8 cellular contexts compared by ENCODE assay signal in the genomic region with DNA sequence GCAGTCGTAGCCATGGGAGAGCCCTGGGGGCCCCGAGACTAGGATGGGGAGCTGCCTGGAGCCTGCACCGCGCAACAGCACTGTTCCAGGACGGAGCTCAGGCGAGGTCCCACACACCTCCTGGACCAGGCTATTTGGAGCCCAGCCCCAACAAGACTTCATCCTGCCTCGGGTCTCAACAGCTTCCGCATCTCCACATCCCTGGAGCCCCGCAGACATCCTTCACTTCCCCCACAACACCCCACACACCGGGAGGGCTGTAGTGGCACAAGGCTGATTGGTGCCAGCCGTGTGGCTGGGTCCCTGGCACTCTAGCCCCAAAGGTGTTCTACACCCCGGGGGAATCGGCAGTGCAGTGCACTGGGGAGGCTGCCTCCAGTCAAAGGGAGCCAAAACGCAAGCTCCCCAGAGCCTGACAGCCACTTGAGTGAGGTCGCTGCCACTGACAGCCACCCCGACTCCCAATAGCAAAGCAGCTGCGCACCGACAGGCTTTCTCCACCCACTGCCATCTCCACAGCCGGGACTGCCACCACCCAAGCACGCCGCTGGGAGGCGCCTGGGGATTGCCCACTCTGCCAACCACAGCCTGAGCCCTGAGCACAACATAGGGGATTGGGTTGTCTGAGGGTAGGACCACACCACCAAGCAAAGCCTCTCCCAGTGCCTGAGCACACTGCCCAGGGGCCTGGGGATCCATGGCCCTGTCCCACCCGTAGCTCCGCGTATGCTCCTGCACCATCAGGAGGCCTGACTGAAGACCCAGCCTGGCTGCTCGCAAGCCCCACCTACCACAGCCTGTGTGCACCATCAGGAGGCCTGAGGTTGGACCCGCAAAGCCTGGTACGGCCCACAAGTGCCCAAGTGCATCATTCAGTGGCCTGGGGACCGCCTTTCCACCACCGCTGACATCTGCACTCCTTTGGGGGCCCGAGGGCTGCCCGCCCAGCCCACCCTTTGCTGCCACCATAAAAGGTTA. TPM values are rescaled to one million over a fixed set of nuclear protein-coding genes. Genes with fewer than 3 reads are reported as not detected.
DNase-seq lines count a peak whose midpoint lies in the region; ATAC-seq and TF ChIP-seq lines count a peak whose summit lies in the region.

No MANE protein-coding gene starts in this region.

- peaks cover 0 to 27% (median 0%) of the 10 kb centered on the region in 45 donors for H3K27me3 ChIP-seq in dorsolateral prefrontal cortex

- peak overlapping the region in 29 of 59 donors; percentile 5 to 56 (median 36) for H3K4me3 ChIP-seq in dorsolateral prefrontal cortex

- no peak for TF ChIP-seq POLR2A in GM18505 (IDR thresholded peaks at IDR 0.05; ENCODE audit: borderline replicate concordance, extremely low read depth, insufficient read depth, insufficient read length)

- ATAC-seq in GM18505 (IDR thresholded peaks at IDR 0.05; ENCODE audit: unreplicated experiment) (peak; percentile 92), HG02840 (IDR thresholded peaks at IDR 0.05; ENCODE audit: low FRiP score, unreplicated experiment) (peak; percentile 93)

- intact Hi-C loops in dorsolateral prefrontal cortex (cut with DNase I) = loop anchor here in 1 of 2 donors (5.0 kb wide), 1 partner anchor 328 kb away; no protein-coding TSS in a partner anchor

- H3K27ac ChIP-seq in dorsolateral prefrontal cortex = no peak overlapping the region

- TF ChIP-seq CTCF in dorsolateral prefrontal cortex (IDR thresholded peaks at IDR 0.05 in 54 of 56, conservative IDR thresholded peaks at IDR 0.05 in 2 of 56; ENCODE audit: low read depth in 1 of 56, partially characterized antibody in 56 of 56) = peak in 54 of 56 donors; percentile 18 to 75 (median 57)

- peak; percentile 21 for DNase-seq in NCI-H345 (lab: John Stamatoyannopoulos, UW)
- peak; percentile 94 for DNase-seq in activated CD4-positive, alpha-beta T cell treated with anti-CD3 and anti-CD28 coated beads, Interleukin-2, amount 50 U/mL, for 1 hour
- peak in 8 of 10 donors; percentile 21 to 72 (median 47) for DNase-seq in dorsolateral prefrontal cortex
- DNase-seq in lung microvascular endothelial cell (ENCODE audit: low read depth in 2 of 2) = peak; percentile 74
- DNase-seq in stimulated activated CD8-positive, alpha-beta memory T cell treated with anti-CD3 and anti-CD28 coated beads, Interleukin-15, amount 100 ng/mL, for 24 hours (ENCODE audit: low read depth) = peak; percentile 87
- no peak for DNase-seq in NCI-H187 (lab: John Stamatoyannopoulos, UW)

RNA-seq across cellular contexts. Expression of a gene that starts 13.2 kb away (rescaled TPM):
- total RNA-seq in dorsolateral prefrontal cortex (1 to 10 TPM in 4 of 120 experiments, under 1 TPM in 13, not detected in 103; 0.36 to 1.8 (median 0.78) TPM), lung microvascular endothelial cell (0.20 TPM in 1 of 2 replicates, not detected in the other)

RNA-seq across cellular contexts. Expression of a gene that starts 53.4 kb away (rescaled TPM):
- total RNA-seq in dorsolateral prefrontal cortex (1 to 10 TPM in 45 of 120 experiments, under 1 TPM in 44, not detected in 31; 0.29 to 7.2 (median 1.0) TPM), lung microvascular endothelial cell (0.40 and 0.44 TPM in 2 replicates)

RNA-seq across cellular contexts. Expression of a gene that starts 55.0 kb away (rescaled TPM):
- total RNA-seq in dorsolateral prefrontal cortex (10 to 100 TPM in 5 of 120 experiments, 1 to 10 TPM in 114, under 1 TPM in 1; 0.60 to 13.2 (median 3.9) TPM), lung microvascular endothelial cell (26.4 and 29.2 TPM in 2 replicates)

Comparison
In these comparisons a context has a peak if more than half of its experiments do, and no peak if none do; other contexts are left out.
1. DNase-seq: peak in NCI-H345 (single experiment), activated CD4-positive, alpha-beta T cell treated with anti-CD3 and anti-CD28 coated beads, Interleukin-2, amount 50 U/mL, for 1 hour (single experiment), dorsolateral prefrontal cortex (8 of 10), lung microvascular endothelial cell (2 of 2) and stimulated activated CD8-positive, alpha-beta memory T cell treated with anti-CD3 and anti-CD28 coated beads, Interleukin-15, amount 100 ng/mL, for 24 hours (single experiment); none in NCI-H187 (0 of 2).